Comparison of ENCODE assay signal across 1 cellular context in the genomic region with DNA sequence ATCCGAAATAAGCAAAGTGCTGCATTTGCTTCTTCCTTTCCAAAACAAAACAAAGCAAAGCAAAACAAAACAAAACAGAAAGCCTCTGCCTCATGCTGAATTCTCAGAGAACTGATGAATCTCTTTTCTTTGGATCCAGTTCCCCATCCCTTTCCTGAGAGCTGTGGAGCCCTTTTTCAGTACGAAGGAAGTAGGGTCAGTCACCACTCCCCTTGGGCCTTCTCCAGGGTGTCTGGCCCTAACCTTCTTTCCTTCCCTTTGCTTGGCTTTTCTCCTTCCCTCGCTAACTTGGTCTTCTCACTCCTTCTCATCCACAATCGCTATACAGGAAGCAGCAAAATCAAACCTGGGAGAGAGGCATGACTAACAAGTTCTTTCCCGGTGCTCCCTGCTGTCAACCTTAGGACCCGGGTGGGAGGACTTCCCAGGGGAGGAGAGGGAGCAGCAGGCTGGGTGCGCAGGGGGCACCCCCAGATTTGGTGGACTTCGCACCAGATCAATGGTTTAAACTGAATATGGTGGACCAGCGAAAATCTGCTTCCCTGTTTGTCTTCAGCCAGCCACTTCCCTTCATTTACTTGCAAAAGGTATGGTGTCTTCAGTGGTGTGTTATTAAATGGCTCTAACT.
TF ChIP-seq lines count a peak whose summit lies in the region.

No MANE protein-coding gene starts in this region.

TF ChIP-seq in GM23338, 12 proteins besides CTCF, POLR2A, EP300 and RAD21 (continued from another document):
- TF ChIP-seq REST (IDR thresholded peaks at IDR 0.05; ENCODE audit: unreplicated experiment) (no peak), EZH2 (IDR thresholded peaks at IDR 0.05; ENCODE audit: low read depth, unreplicated experiment) (no peak), JUNB (IDR thresholded peaks at IDR 0.05; ENCODE audit: unreplicated experiment) (no peak)
- TF ChIP-seq, protein P1, sequence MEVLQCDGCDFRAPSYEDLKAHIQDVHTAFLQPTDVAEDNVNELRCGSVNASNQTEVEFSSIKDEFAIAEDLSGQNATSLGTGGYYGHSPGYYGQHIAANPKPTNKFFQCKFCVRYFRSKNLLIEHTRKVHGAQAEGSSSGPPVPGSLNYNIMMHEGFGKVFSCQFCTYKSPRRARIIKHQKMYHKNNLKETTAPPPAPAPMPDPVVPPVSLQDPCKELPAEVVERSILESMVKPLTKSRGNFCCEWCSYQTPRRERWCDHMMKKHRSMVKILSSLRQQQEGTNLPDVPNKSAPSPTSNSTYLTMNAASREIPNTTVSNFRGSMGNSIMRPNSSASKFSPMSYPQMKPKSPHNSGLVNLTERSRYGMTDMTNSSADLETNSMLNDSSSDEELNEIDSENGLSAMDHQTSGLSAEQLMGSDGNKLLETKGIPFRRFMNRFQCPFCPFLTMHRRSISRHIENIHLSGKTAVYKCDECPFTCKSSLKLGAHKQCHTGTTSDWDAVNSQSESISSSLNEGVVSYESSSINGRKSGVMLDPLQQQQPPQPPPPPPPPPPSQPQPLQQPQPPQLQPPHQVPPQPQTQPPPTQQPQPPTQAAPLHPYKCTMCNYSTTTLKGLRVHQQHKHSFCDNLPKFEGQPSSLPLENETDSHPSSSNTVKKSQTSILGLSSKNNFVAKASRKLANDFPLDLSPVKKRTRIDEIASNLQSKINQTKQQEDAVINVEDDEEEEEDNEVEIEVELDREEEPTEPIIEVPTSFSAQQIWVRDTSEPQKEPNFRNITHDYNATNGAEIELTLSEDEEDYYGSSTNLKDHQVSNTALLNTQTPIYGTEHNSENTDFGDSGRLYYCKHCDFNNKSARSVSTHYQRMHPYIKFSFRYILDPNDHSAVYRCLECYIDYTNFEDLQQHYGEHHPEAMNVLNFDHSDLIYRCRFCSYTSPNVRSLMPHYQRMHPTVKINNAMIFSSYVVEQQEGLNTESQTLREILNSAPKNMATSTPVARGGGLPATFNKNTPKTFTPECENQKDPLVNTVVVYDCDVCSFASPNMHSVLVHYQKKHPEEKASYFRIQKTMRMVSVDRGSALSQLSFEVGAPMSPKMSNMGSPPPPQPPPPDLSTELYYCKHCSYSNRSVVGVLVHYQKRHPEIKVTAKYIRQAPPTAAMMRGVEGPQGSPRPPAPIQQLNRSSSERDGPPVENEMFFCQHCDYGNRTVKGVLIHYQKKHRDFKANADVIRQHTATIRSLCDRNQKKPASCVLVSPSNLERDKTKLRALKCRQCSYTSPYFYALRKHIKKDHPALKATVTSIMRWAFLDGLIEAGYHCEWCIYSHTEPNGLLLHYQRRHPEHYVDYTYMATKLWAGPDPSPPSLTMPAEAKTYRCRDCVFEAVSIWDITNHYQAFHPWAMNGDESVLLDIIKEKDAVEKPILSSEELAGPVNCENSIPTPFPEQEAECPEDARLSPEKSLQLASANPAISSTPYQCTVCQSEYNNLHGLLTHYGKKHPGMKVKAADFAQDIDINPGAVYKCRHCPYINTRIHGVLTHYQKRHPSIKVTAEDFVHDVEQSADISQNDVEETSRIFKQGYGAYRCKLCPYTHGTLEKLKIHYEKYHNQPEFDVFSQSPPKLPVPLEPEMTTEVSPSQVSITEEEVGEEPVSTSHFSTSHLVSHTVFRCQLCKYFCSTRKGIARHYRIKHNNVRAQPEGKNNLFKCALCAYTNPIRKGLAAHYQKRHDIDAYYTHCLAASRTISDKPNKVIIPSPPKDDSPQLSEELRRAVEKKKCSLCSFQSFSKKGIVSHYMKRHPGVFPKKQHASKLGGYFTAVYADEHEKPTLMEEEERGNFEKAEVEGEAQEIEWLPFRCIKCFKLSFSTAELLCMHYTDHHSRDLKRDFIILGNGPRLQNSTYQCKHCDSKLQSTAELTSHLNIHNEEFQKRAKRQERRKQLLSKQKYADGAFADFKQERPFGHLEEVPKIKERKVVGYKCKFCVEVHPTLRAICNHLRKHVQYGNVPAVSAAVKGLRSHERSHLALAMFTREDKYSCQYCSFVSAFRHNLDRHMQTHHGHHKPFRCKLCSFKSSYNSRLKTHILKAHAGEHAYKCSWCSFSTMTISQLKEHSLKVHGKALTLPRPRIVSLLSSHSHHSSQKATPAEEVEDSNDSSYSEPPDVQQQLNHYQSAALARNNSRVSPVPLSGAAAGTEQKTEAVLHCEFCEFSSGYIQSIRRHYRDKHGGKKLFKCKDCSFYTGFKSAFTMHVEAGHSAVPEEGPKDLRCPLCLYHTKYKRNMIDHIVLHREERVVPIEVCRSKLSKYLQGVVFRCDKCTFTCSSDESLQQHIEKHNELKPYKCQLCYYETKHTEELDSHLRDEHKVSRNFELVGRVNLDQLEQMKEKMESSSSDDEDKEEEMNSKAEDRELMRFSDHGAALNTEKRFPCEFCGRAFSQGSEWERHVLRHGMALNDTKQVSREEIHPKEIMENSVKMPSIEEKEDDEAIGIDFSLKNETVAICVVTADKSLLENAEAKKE (CRISPR knock-in tag; IDR thresholded peaks at IDR 0.05) = no peak
